27 cellular contexts compared by ENCODE assay signal in the genomic region with DNA sequence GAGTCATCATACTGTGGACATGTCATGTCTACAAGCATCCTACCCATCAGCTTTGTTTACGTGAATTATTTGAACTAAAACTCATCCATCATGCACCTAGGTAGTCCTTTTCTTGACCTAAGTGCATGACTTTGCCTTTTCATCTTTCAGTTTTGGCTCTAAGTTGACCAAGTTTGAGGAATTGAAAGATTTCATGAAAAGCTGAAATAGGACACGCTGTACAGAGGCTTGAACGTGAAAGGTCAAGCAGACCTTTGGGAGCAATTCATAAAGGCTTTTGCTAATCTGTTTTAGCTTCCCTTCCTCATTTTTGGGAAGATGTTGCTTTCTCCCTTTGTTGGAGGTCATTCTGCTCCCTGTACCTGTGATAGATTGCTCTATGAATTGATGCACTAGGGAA. TPM values are rescaled to one million over a fixed set of nuclear protein-coding genes. Genes with fewer than 3 reads are reported as not detected.
"Had no signal": no experiment of that assay in that cellular context is flagged by ENCODE, and none has a peak within 500 bp of the region (broad histone marks: within the 10 kb centered on the region; RNA-seq: fewer than 3 reads in every experiment).

No MANE protein-coding gene starts in this region.

- H3K4me2 ChIP-seq: KMS-11, SK-N-SH had no signal

- DNase-seq: Kasumi-1; MM.1S; NCI-H1092 treated with DMSO at 0.1 percent for 48 hours; NCI-H1436; NCI-H187; NCI-H2029; NCI-H2081 treated with DMSO at 0.1 percent for 48 hours; NCI-H2171; NCI-H226; NCI-H446; NCI-H510A; NCI-H524 treated with DMSO at 0.1 percent for 48 hours; NCI-H69; NCI-H774; NK-92 treated with Interleukin-12 subunit alpha and Interleukin-12 subunit beta, amount 100 ng/mL, for 24 hours; PC-3; Peyer's patch; SIG-M5; SK-N-SH had no signal

- H3K27me3 ChIP-seq: Peyer's patch had no signal

- H3K9ac ChIP-seq: KMS-11, SK-N-SH had no signal

- H3K9me2 ChIP-seq: SK-N-SH had no signal

- ATAC-seq: K562, PC-3, Right ventricle myocardium inferior had no signal

- H3K4me3 ChIP-seq: K562, Peyer's patch had no signal

- H3K9me3 ChIP-seq: Peyer's patch, SK-N-SH had no signal

- H3K36me3 ChIP-seq: Peyer's patch had no signal

- H3K27ac ChIP-seq: HL-60, KMS-11 had no signal

RNA-seq across cellular contexts. Expression of a gene that starts 55.1 kb away (rescaled TPM):
- total RNA-seq: K562, M059J, OCI-LY7, PC-3, RPMI7951 had no signal
- polyA plus RNA-seq: IgD-negative memory B cell, K562, SK-N-SH had no signal
